In genomic region chr1:17122449-17123194, GRCh38 we compare ENCODE assay signal across 10 cellular contexts. TPM values are rescaled to one million over a fixed set of nuclear protein-coding genes. Genes with fewer than 3 reads are reported as not detected.
DNase-seq lines count a peak whose midpoint lies in the region; ATAC-seq and TF ChIP-seq lines count a peak whose summit lies in the region.
"Had no signal": no experiment of that assay in that cellular context is flagged by ENCODE, and none has a peak within 500 bp of the region (broad histone marks: within the 10 kb centered on the region; RNA-seq: fewer than 3 reads in every experiment).

No MANE protein-coding gene starts in this region.

- H3K4me1 ChIP-seq in mucosa of descending colon (ENCODE audit: low read depth): peaks cover 30% of the 10 kb centered on the region
- peaks cover 13% of the 10 kb centered on the region for H3K4me1 ChIP-seq in effector memory CD4-positive, alpha-beta T cell (ENCODE audit: control insufficient read depth, insufficient read depth, low read length, poor library complexity, severe bottlenecking)

- peaks cover 66% of the 10 kb centered on the region for H3K4me1 Mint-ChIP-seq in CD14-positive monocyte
- H3K4me1 Mint-ChIP-seq in effector memory CD8-positive, alpha-beta T cell (ENCODE audit: low read depth in 2 of 2): peaks cover 0 to 12% of the 10 kb centered on the region in 2 donors
- H3K4me1 Mint-ChIP-seq in MCF 10A (ENCODE audit: insufficient read depth, unreplicated experiment): no peaks in the 10 kb centered on the region

- no peak for ATAC-seq in mucosa of descending colon
- ATAC-seq in effector memory CD8-positive, alpha-beta T cell (replicated peaks): no peak

- DNase-seq in CD14-positive monocyte (ENCODE audit: low spot score) (no peak), HL-60 (ENCODE audit: low read depth in 1 of 2, low spot score in 1 of 2) (peak in 1 of 2 experiments; percentile 71), amniotic epithelial cell (ENCODE audit: low read depth) (peak; percentile 41), mucosa of descending colon (peak in 2 of 3 donors; percentile 53 to 60), MCF 10A (ENCODE audit: unreplicated experiment) (no peak), NCI-H748 (lab: John Stamatoyannopoulos, UW; ENCODE audit: unreplicated experiment) (no peak)
- no peak for DNase-seq in effector memory CD8-positive, alpha-beta T cell
- DNase-seq in effector memory CD4-positive, alpha-beta T cell: no peak
- DNase-seq: Karpas-422 had no signal

- no peaks in the 10 kb centered on the region for H3K27me3 ChIP-seq in HL-60 (ENCODE audit: insufficient read depth, poor library complexity, severe bottlenecking)
- H3K27me3 ChIP-seq in effector memory CD4-positive, alpha-beta T cell (replicated peaks; ENCODE audit: control insufficient read depth, insufficient read depth, low read length, poor library complexity, severe bottlenecking): peaks cover 17% of the 10 kb centered on the region

- peak overlapping the region in 4 of 7 donors; percentile 31 to 79 (median 44) for H3K27ac Mint-ChIP-seq in CD14-positive monocyte
- no peak overlapping the region for H3K27ac Mint-ChIP-seq in effector memory CD8-positive, alpha-beta T cell
- H3K27ac Mint-ChIP-seq in MCF 10A (ENCODE audit: low read depth, unreplicated experiment): no peak overlapping the region

- no peaks in the 10 kb centered on the region for H3K9me3 ChIP-seq in mucosa of descending colon
- H3K9me3 ChIP-seq in effector memory CD4-positive, alpha-beta T cell (ENCODE audit: control insufficient read depth, low read length): no peaks in the 10 kb centered on the region

- POLR2A ChIA-PET in MCF 10A (lab: Yijun Ruan, JAX): interaction anchor here (0.6 to 0.7 kb wide), 3 partner anchors 14 to 118 kb away, joined by 3 read pairs; no protein-coding TSS in a partner anchor

- BruUV-seq in MCF 10A (replicated peaks; lab: Mats Ljungman, UMichigan): no TSS peak

- H3K27me3 Mint-ChIP-seq in CD14-positive monocyte (ENCODE audit: low read depth in 3 of 3): peaks cover 2 to 5% (median 5%) of the 10 kb centered on the region in 3 donors
- H3K27me3 Mint-ChIP-seq in effector memory CD8-positive, alpha-beta T cell: peaks cover 39 to 90% of the 10 kb centered on the region in 2 donors
- H3K27me3 Mint-ChIP-seq in MCF 10A (ENCODE audit: insufficient read depth, unreplicated experiment): peaks cover 14% of the 10 kb centered on the region

- H3K4me3 ChIP-seq in HL-60 (replicated peaks; ENCODE audit: insufficient read depth, low read length) (no peak overlapping the region), mucosa of descending colon (no peak overlapping the region)
- H3K4me3 ChIP-seq in effector memory CD4-positive, alpha-beta T cell (ENCODE audit: insufficient read depth, low read depth, low read length, poor library complexity, severe bottlenecking): no peak overlapping the region

- no peaks in the 10 kb centered on the region for H3K36me3 ChIP-seq in mucosa of descending colon (ENCODE audit: low read depth)
- no peaks in the 10 kb centered on the region for H3K36me3 ChIP-seq in effector memory CD4-positive, alpha-beta T cell (ENCODE audit: control insufficient read depth, insufficient read depth, low read length)

- H3K4me3 Mint-ChIP-seq in CD14-positive monocyte (no peak overlapping the region), MCF 10A (ENCODE audit: unreplicated experiment) (no peak overlapping the region)
- H3K4me3 Mint-ChIP-seq in effector memory CD8-positive, alpha-beta T cell: no peak overlapping the region

- intact Hi-C loops in CD14-positive monocyte (cut with micrococcal nuclease): loop anchor here (5.0 to 10.0 kb wide), 3 partner anchors 65 to 282 kb away; no protein-coding TSS in a partner anchor
- intact Hi-C loops in mucosa of descending colon (cut with DNase I, micrococcal nuclease): no loop called here
- intact Hi-C loops in MCF 10A (cut with micrococcal nuclease): loop anchor here (10.0 kb wide), 1 partner anchor 152 kb away; no protein-coding TSS in a partner anchor

- H3K27ac ChIP-seq in HL-60 (replicated peaks): peak overlapping the region; percentile 49
- H3K27ac ChIP-seq in effector memory CD4-positive, alpha-beta T cell (ENCODE audit: insufficient read depth, low read length, poor library complexity, severe bottlenecking): no peak overlapping the region
- H3K27ac ChIP-seq: epithelial cell of prostate had no signal

- TF ChIP-seq CTCF in CD14-positive monocyte (IDR thresholded peaks at IDR 0.05) (no peak), HL-60 (IDR thresholded peaks at IDR 0.05; ENCODE audit: insufficient read depth, low read length) (no peak), mucosa of descending colon (IDR thresholded peaks at IDR 0.05) (no peak), MCF 10A (IDR thresholded peaks at IDR 0.05; ENCODE audit: unreplicated experiment) (no peak)

- CTCF ChIA-PET in MCF 10A (lab: Yijun Ruan, JAX): interaction anchor here (0.6 to 11.0 kb wide), 8 partner anchors 30 to 511 kb away, joined by 3 to 168 read pairs (median 4); no protein-coding TSS in a partner anchor

- H3K36me3 Mint-ChIP-seq in CD14-positive monocyte (no peaks in the 10 kb centered on the region), MCF 10A (ENCODE audit: insufficient read depth, unreplicated experiment) (no peaks in the 10 kb centered on the region)
- H3K36me3 Mint-ChIP-seq in effector memory CD8-positive, alpha-beta T cell (ENCODE audit: insufficient read depth): no peaks in the 10 kb centered on the region

- H3K9me3 Mint-ChIP-seq in CD14-positive monocyte (peaks cover 0 to 2% (median 0%) of the 10 kb centered on the region in 7 donors), MCF 10A (ENCODE audit: unreplicated experiment) (no peaks in the 10 kb centered on the region)
- H3K9me3 Mint-ChIP-seq in effector memory CD8-positive, alpha-beta T cell: no peaks in the 10 kb centered on the region

RNA-seq across cellular contexts. Expression of gene PADI2, which starts 3.4 kb away (rescaled TPM):
- polyA plus RNA-seq in CD14-positive monocyte: 10 to 100 TPM; 18.6 to 61.7 TPM
- total RNA-seq in mucosa of descending colon (100 to 1,000 TPM; 105 to 398 (median 163) TPM), MCF 10A (2022) (0.16 and 0.20 TPM in 2 replicates)

Comparison
In these comparisons a context has a peak if more than half of its experiments do, and no peak if none do; other contexts are left out.
1. DNase-seq: peak in amniotic epithelial cell (single experiment) and mucosa of descending colon (2 of 3); none in CD14-positive monocyte (single experiment), effector memory CD8-positive, alpha-beta T cell (0 of 3), MCF 10A (single experiment), effector memory CD4-positive, alpha-beta T cell (0 of 3) and NCI-H748 (single experiment).
2. H3K27ac Mint-ChIP-seq: peak in CD14-positive monocyte (4 of 7); none in effector memory CD8-positive, alpha-beta T cell (0 of 2) and MCF 10A (single experiment).
3. RNA of gene PADI2, which starts 3.4 kb away (total RNA-seq): 105 to 398 TPM in mucosa of descending colon; 0.16 to 0.20 TPM in MCF 10A; every median in the first group is over 10 times any median in the second.
4. intact Hi-C loops: an anchor here in CD14-positive monocyte (5.0 to 10.0 kb wide) and MCF 10A (10.0 kb wide); none called in mucosa of descending colon.